Comparison of ENCODE assay signal across 14 cellular contexts in genomic region chr19:16463991-16464575, GRCh38. TPM values are rescaled to one million over a fixed set of nuclear protein-coding genes. Genes with fewer than 3 reads are reported as not detected.
DNase-seq lines count a peak whose midpoint lies in the region; ATAC-seq, FAIRE-seq and TF ChIP-seq lines count a peak whose summit lies in the region.
"Had no signal": no experiment of that assay in that cellular context is flagged by ENCODE, and none has a peak within 500 bp of the region (broad histone marks: within the 10 kb centered on the region; RNA-seq: fewer than 3 reads in every experiment).

No MANE protein-coding gene starts in this region.

- no CpG with 5 or more reads among the region's 12 CpGs for WGBS in neuronal stem cell (ENCODE audit: extremely low coverage in 2 of 2, insufficient read length in 2 of 2, insufficient replicate concordance in 1 of 2), 2 donors

- no peaks in the 10 kb centered on the region for H4K20me1 ChIP-seq in endothelial cell of umbilical vein (replicated peaks; ENCODE audit: control insufficient read depth, extremely low read depth, insufficient read depth, low read length)

- H4K8ac ChIP-seq in neuronal stem cell (ENCODE audit: low read depth, low read length), result no peak overlapping the region

- H3K23ac ChIP-seq in neuronal stem cell (ENCODE audit: low read depth, low read length, poor library complexity), result no peak overlapping the region

- no peaks in the 10 kb centered on the region for H3K9me3 ChIP-seq in Caco-2
- H3K9me3 ChIP-seq in Panc1 (ENCODE audit: control insufficient read depth, insufficient read depth, low read depth, low read length), result no peaks in the 10 kb centered on the region
- H3K9me3 ChIP-seq in endothelial cell of umbilical vein (replicated peaks; ENCODE audit: control insufficient read depth, insufficient read depth, low read length), result no peaks in the 10 kb centered on the region
- H3K9me3 ChIP-seq in lower lobe of right lung, result no peaks in the 10 kb centered on the region
- H3K9me3 ChIP-seq in neuronal stem cell (replicated peaks in 1 of 2; ENCODE audit: control insufficient read depth in 2 of 2, insufficient read depth in 1 of 2, low read depth in 1 of 2, low read length in 2 of 2), result peaks cover 0 to 1% of the 10 kb centered on the region in 2 donors

- no peak overlapping the region for H4K91ac ChIP-seq in neuronal stem cell (ENCODE audit: low read depth, low read length, poor library complexity)

- H3K9me3 Mint-ChIP-seq in Caco-2 (ENCODE audit: unreplicated experiment) (no peaks in the 10 kb centered on the region), neural crest cell (no peaks in the 10 kb centered on the region)
- no peaks in the 10 kb centered on the region for H3K9me3 Mint-ChIP-seq in activated T-cell treated with anti-CD3 and anti-CD28 coated beads, Interleukin-2, amount 50 U/mL, for 24 hours
- H3K9me3 Mint-ChIP-seq: activated T-cell treated with anti-CD3 and anti-CD28 coated beads, Interleukin-2, amount 50 U/mL, for 72 hours had no signal

- H2BK15ac ChIP-seq in neuronal stem cell (ENCODE audit: low read length), result no peak overlapping the region

- H2BK120ac ChIP-seq in neuronal stem cell (ENCODE audit: low read depth, low read length), result no peak overlapping the region

- H3K14ac ChIP-seq in neuronal stem cell (ENCODE audit: low read length), result no peak overlapping the region

- no peak overlapping the region for H3K4ac ChIP-seq in neuronal stem cell (ENCODE audit: low read length)

- H3K36me3 ChIP-seq in Caco-2 (ENCODE audit: control insufficient read depth, insufficient read depth, low read length), result no peaks in the 10 kb centered on the region; the same call in 1 of the 2 replicates
- no peaks in the 10 kb centered on the region for H3K36me3 ChIP-seq in Panc1 (ENCODE audit: control insufficient read depth, insufficient read depth, low read length)
- H3K36me3 ChIP-seq in endothelial cell of umbilical vein (ENCODE audit: control insufficient read depth in 2 of 2, extremely low read depth in 1 of 2, insufficient read depth in 2 of 2, low read length in 2 of 2), result no peaks in the 10 kb centered on the region
- no peaks in the 10 kb centered on the region for H3K36me3 ChIP-seq in lower lobe of right lung
- peaks cover 8 to 10% of the 10 kb centered on the region in 2 donors for H3K36me3 ChIP-seq in neuronal stem cell (replicated peaks in 1 of 2; ENCODE audit: control insufficient read depth in 2 of 2, insufficient read depth in 2 of 2, low read length in 2 of 2)

- TF ChIP-seq CTCF in Caco-2 (IDR thresholded peaks at IDR 0.05; ENCODE audit: insufficient read depth in 1 of 2, low read depth in 1 of 2, low read length in 1 of 2, severe bottlenecking in 1 of 2, unreplicated experiment in 1 of 2) (no peak), Panc1 (IDR thresholded peaks at IDR 0.05) (no peak), endothelial cell of umbilical vein (IDR thresholded peaks at IDR 0.05; ENCODE audit: extremely low read depth in 1 of 2, insufficient read depth in 1 of 2, low read depth in 1 of 2, low read length in 2 of 2) (no peak), neural crest cell (conservative IDR thresholded peaks at IDR 0.05) (no peak), lower lobe of right lung (IDR thresholded peaks at IDR 0.05) (no peak)

- ATAC-seq in Panc1 (peak; percentile 8; the same call in 1 of the 2 replicates), lower lobe of right lung (no peak), HG03432 (IDR thresholded peaks at IDR 0.05; ENCODE audit: unreplicated experiment) (no peak)
- ATAC-seq: activated T-cell treated with anti-CD3 and anti-CD28 coated beads, Interleukin-2, amount 50 U/mL, for 72 hours; foreskin keratinocyte had no signal

- H3K4me2 ChIP-seq in endothelial cell of umbilical vein (ENCODE audit: insufficient read depth, low read length) (no peak overlapping the region), neuronal stem cell (ENCODE audit: insufficient read depth, low read length, poor library complexity, severe bottlenecking) (no peak overlapping the region)

- no peak overlapping the region for H2BK12ac ChIP-seq in neuronal stem cell (ENCODE audit: low read length)

- CTCF ChIA-PET in Caco-2 (lab: Charles Lee) (interaction anchor here (0.5 to 1.1 kb wide), 3 partner anchors 10 to 81 kb away, joined by 3 to 6 read pairs (median 4); no protein-coding TSS in a partner anchor), Panc1 (lab: Charles Lee) (no interaction called here), endothelial cell of umbilical vein (lab: Charles Lee) (interaction anchor here (0.6 to 4.4 kb wide), 4 partner anchors 17 to 1807 kb away, joined by 3 to 18 read pairs (median 3); no protein-coding TSS in a partner anchor)

- POLR2A ChIA-PET in Caco-2 (lab: Charles Lee) (no interaction called here), Panc1 (lab: Charles Lee) (no interaction called here), endothelial cell of umbilical vein (lab: Charles Lee) (interaction anchor here (0.5 kb wide), 1 partner anchor 42 kb away, joined by 3 read pairs; no protein-coding TSS in a partner anchor)

- no peak overlapping the region for H3K27ac ChIP-seq in Panc1 (ENCODE audit: low read length)
- no peak overlapping the region for H3K27ac ChIP-seq in endothelial cell of umbilical vein (ENCODE audit: insufficient read depth, low read depth, low read length)
- H3K27ac ChIP-seq in lower lobe of right lung, result no peak overlapping the region
- no peak overlapping the region for H3K27ac ChIP-seq in neuronal stem cell (replicated peaks; ENCODE audit: low read length)
- H3K27ac ChIP-seq: foreskin keratinocyte had no signal

- H3K27me3 Mint-ChIP-seq in Caco-2 (ENCODE audit: insufficient read depth, unreplicated experiment), result no peaks in the 10 kb centered on the region
- H3K27me3 Mint-ChIP-seq in neural crest cell (ENCODE audit: low read depth), result no peaks in the 10 kb centered on the region
- H3K27me3 Mint-ChIP-seq in activated T-cell treated with anti-CD3 and anti-CD28 coated beads, Interleukin-2, amount 50 U/mL, for 24 hours, result no peaks in the 10 kb centered on the region

- no peaks in the 10 kb centered on the region for H3K27me3 ChIP-seq in Caco-2 (replicated peaks; ENCODE audit: control insufficient read depth, insufficient read depth, low read length)
- no peaks in the 10 kb centered on the region for H3K27me3 ChIP-seq in Panc1 (ENCODE audit: control insufficient read depth, insufficient read depth, low read length)
- H3K27me3 ChIP-seq in endothelial cell of umbilical vein (ENCODE audit: control insufficient read depth in 2 of 2, insufficient read depth in 2 of 2, low read length in 2 of 2), result no peaks in the 10 kb centered on the region
- H3K27me3 ChIP-seq in lower lobe of right lung (ENCODE audit: low read depth), result no peaks in the 10 kb centered on the region
- no peaks in the 10 kb centered on the region for H3K27me3 ChIP-seq in neuronal stem cell (ENCODE audit: control insufficient read depth in 3 of 3, insufficient read depth in 3 of 3, low read depth in 1 of 3, low read length in 3 of 3)
- H3K27me3 ChIP-seq: foreskin keratinocyte had no signal

- intact Hi-C loops in Caco-2 (cut with micrococcal nuclease; ENCODE audit: unreplicated experiment), result loop anchor here (1.0 kb wide), 1 partner anchor 17 kb away; no protein-coding TSS in a partner anchor
- intact Hi-C loops in Panc1 (cut with micrococcal nuclease; ENCODE audit: unreplicated experiment), result no loop called here
- intact Hi-C loops in endothelial cell of umbilical vein (cut with micrococcal nuclease), result no loop called here
- intact Hi-C loops in lower lobe of right lung (cut with DNase I), result no loop called here

- H3K4me1 Mint-ChIP-seq in Caco-2 (ENCODE audit: low read depth, unreplicated experiment) (peaks cover 29% of the 10 kb centered on the region), neural crest cell (peaks cover 54% of the 10 kb centered on the region)
- H3K4me1 Mint-ChIP-seq in activated T-cell treated with anti-CD3 and anti-CD28 coated beads, Interleukin-2, amount 50 U/mL, for 24 hours (ENCODE audit: low read depth), result peaks cover 70% of the 10 kb centered on the region

- peaks cover 65% of the 10 kb centered on the region for H3K79me2 ChIP-seq in endothelial cell of umbilical vein (ENCODE audit: control insufficient read depth, insufficient read depth, low read length)

- H3K9ac ChIP-seq in endothelial cell of umbilical vein (replicated peaks; ENCODE audit: extremely low read depth, insufficient read depth, low read length) (no peak overlapping the region), neuronal stem cell (ENCODE audit: low read depth, low read length, poor library complexity) (no peak overlapping the region)

- peaks cover 29% of the 10 kb centered on the region for H3K79me1 ChIP-seq in neuronal stem cell (ENCODE audit: low read depth, low read length)

- in situ Hi-C loops in Panc1 (cut with HindIII; ENCODE audit: low pct_unique_long_range_greater_than_20kb, low sequenced_read_pairs), result no loop called here

- no peak overlapping the region for H3K4me3 ChIP-seq in Caco-2 (ENCODE audit: low read depth, low read length)
- no peak overlapping the region for H3K4me3 ChIP-seq in Panc1 (ENCODE audit: low read depth in 2 of 2, low read length in 2 of 2)
- H3K4me3 ChIP-seq in endothelial cell of umbilical vein (replicated peaks in 1 of 3; ENCODE audit: insufficient read depth in 1 of 3, low read depth in 1 of 3, low read length in 3 of 3), result no peak overlapping the region
- no peak overlapping the region for H3K4me3 ChIP-seq in lower lobe of right lung
- no peak overlapping the region for H3K4me3 ChIP-seq in neuronal stem cell (ENCODE audit: low read length in 2 of 2)

- peaks cover 21% of the 10 kb centered on the region for H3K36me3 Mint-ChIP-seq in Caco-2 (ENCODE audit: insufficient read depth, unreplicated experiment)
- H3K36me3 Mint-ChIP-seq in neural crest cell (ENCODE audit: low read depth), result peaks cover 2% of the 10 kb centered on the region
- H3K36me3 Mint-ChIP-seq in activated T-cell treated with anti-CD3 and anti-CD28 coated beads, Interleukin-2, amount 50 U/mL, for 24 hours (ENCODE audit: low read depth), result peaks cover 23% of the 10 kb centered on the region

- H3K9me1 ChIP-seq in endothelial cell of umbilical vein (replicated peaks; ENCODE audit: control insufficient read depth, extremely low read depth, insufficient read depth, low read length), result no peaks in the 10 kb centered on the region

- no peak overlapping the region for H3K18ac ChIP-seq in neuronal stem cell (ENCODE audit: low read length)

- no peak overlapping the region for H2AK5ac ChIP-seq in neuronal stem cell (ENCODE audit: low read depth, low read length)

- H3K4me3 Mint-ChIP-seq in Caco-2 (ENCODE audit: unreplicated experiment), result peak overlapping the region; percentile 37
- peak overlapping the region; percentile 20 for H3K4me3 Mint-ChIP-seq in neural crest cell
- H3K4me3 Mint-ChIP-seq in activated T-cell treated with anti-CD3 and anti-CD28 coated beads, Interleukin-2, amount 50 U/mL, for 24 hours, result no peak overlapping the region
- H3K4me3 Mint-ChIP-seq: activated T-cell treated with anti-CD3 and anti-CD28 coated beads, Interleukin-2, amount 50 U/mL, for 72 hours had no signal

- H3K4me1 ChIP-seq in Caco-2 (peaks cover 27% of the 10 kb centered on the region), Panc1 (ENCODE audit: control insufficient read depth, insufficient read depth, low read length) (peaks cover 14% of the 10 kb centered on the region), endothelial cell of umbilical vein (ENCODE audit: control insufficient read depth, extremely low read depth, insufficient read depth, low read length) (peaks cover 6% of the 10 kb centered on the region), lower lobe of right lung (peaks cover 15% of the 10 kb centered on the region), neuronal stem cell (ENCODE audit: control insufficient read depth in 2 of 2, insufficient read depth in 1 of 2, low read depth in 1 of 2, low read length in 2 of 2) (peaks cover 2 to 4% of the 10 kb centered on the region in 2 donors)

- peak; percentile 55 for FAIRE-seq in endothelial cell of umbilical vein (lab: Jason Lieb, UNC)
- FAIRE-seq: colon, small intestine had no signal

- no peak for TF ChIP-seq POLR2A in endothelial cell of umbilical vein (IDR thresholded peaks at IDR 0.05; ENCODE audit: low read depth, low read length)

- H2BK5ac ChIP-seq in neuronal stem cell (ENCODE audit: low read length), result no peak overlapping the region

- no peak overlapping the region for H2AFZ ChIP-seq in endothelial cell of umbilical vein (ENCODE audit: low read depth, low read length)
- H2AFZ ChIP-seq in neuronal stem cell (ENCODE audit: low read length), result no peak overlapping the region

- peak overlapping the region; percentile 63 for H3K27ac Mint-ChIP-seq in Caco-2 (ENCODE audit: unreplicated experiment)
- peak overlapping the region; percentile 81 for H3K27ac Mint-ChIP-seq in neural crest cell (ENCODE audit: unreplicated experiment)
- no peak overlapping the region for H3K27ac Mint-ChIP-seq in activated T-cell treated with anti-CD3 and anti-CD28 coated beads, Interleukin-2, amount 50 U/mL, for 24 hours
- H3K27ac Mint-ChIP-seq: activated T-cell treated with anti-CD3 and anti-CD28 coated beads, Interleukin-2, amount 50 U/mL, for 72 hours had no signal

- peak; percentile 68 to 77 for DNase-seq in Caco-2
- no peak for DNase-seq in Panc1 (ENCODE audit: low read depth, low spot score)
- no peak for DNase-seq in endothelial cell of umbilical vein (ENCODE audit: low read depth, low spot score)
- no peak for DNase-seq in neural crest cell (ENCODE audit: low read depth, low spot score)
- DNase-seq in lower lobe of right lung, result no peak
- no peak for DNase-seq in activated T-cell treated with anti-CD3 and anti-CD28 coated beads, Interleukin-2, amount 50 U/mL, for 24 hours
- no peak for DNase-seq in neuronal stem cell (ENCODE audit: low spot score)
- DNase-seq: activated T-cell treated with anti-CD3 and anti-CD28 coated beads, Interleukin-2, amount 50 U/mL, for 72 hours; C1 segment of cervical spinal cord; foreskin keratinocyte; NCI-H146; small intestine had no signal

- BruUV-seq in Caco-2 (replicated peaks; lab: Mats Ljungman, UMichigan) (no TSS peak), Panc1 (replicated peaks; lab: Mats Ljungman, UMichigan) (no TSS peak), endothelial cell of umbilical vein (replicated peaks; lab: Mats Ljungman, UMichigan) (no TSS peak)

- dilution Hi-C loops in endothelial cell of umbilical vein (cut with MboI; ENCODE audit: extremely low pct_ligation_motif_present, low sequenced_read_pairs), result no loop called here

RNA-seq across cellular contexts. Expression of gene EPS15L1, which starts 7.7 kb away (rescaled TPM):
- total RNA-seq in Caco-2 (2022), result 45.0 and 52.5 TPM in 2 replicates
- 34.2 TPM for total RNA-seq in Panc1 (2021; ENCODE audit: unreplicated experiment)
- polyA plus RNA-seq in Panc1 (2012; ENCODE audit: insufficient read length), result 27.1 TPM
- 31.2 and 38.8 TPM in 2 replicates for total RNA-seq in endothelial cell of umbilical vein
- 14.5 and 16.5 TPM in 2 replicates for polyA plus RNA-seq in endothelial cell of umbilical vein
- 13.2 and 14.2 TPM in 2 replicates for polyA plus RNA-seq in endothelial cell of umbilical vein (2011; cell fraction: cytosol; rRNA removed)
- polyA plus RNA-seq in endothelial cell of umbilical vein (2011; cell fraction: nucleus; rRNA removed), result 29.6 and 31.8 TPM in 2 replicates
- 28.2 and 29.0 TPM in 2 replicates for polyA plus RNA-seq in endothelial cell of umbilical vein (2012)
- 19.2 and 21.6 TPM in 2 replicates for polyA minus RNA-seq in endothelial cell of umbilical vein
- 12.3 TPM for polyA minus RNA-seq in endothelial cell of umbilical vein (2011; cell fraction: cytosol; rRNA and poly(A)+ RNA removed)
- polyA minus RNA-seq in endothelial cell of umbilical vein (2011; cell fraction: nucleus; rRNA and poly(A)+ RNA removed), result 36.1 TPM in 2 replicates
- 57.6 and 62.9 TPM in 2 replicates for total RNA-seq in neural crest cell
- total RNA-seq in lower lobe of right lung, result 40.3 TPM
- polyA plus RNA-seq in neuronal stem cell (2013, experiment 1 of 2), result 26.7 TPM
- polyA plus RNA-seq in neuronal stem cell (2013, experiment 2 of 2), result 25.4 TPM

RNA-seq across cellular contexts. Expression of gene CALR3, which starts 31.9 kb away (rescaled TPM):
- 0.32 TPM in 1 of 2 replicates, not detected in the other for total RNA-seq in Caco-2 (2022)
- total RNA-seq in Panc1 (2021; ENCODE audit: unreplicated experiment), result not detected
- polyA plus RNA-seq in Panc1 (2012; ENCODE audit: insufficient read length), result not detected
- not detected in 2 replicates for total RNA-seq in endothelial cell of umbilical vein
- polyA plus RNA-seq in endothelial cell of umbilical vein, result not detected in 2 replicates
- not detected in 2 replicates for polyA plus RNA-seq in endothelial cell of umbilical vein (2011; cell fraction: cytosol; rRNA removed)
- polyA plus RNA-seq in endothelial cell of umbilical vein (2011; cell fraction: nucleus; rRNA removed), result not detected in 2 replicates
- not detected in 2 replicates for polyA plus RNA-seq in endothelial cell of umbilical vein (2012)
- polyA minus RNA-seq in endothelial cell of umbilical vein, result not detected in 2 replicates
- not detected for polyA minus RNA-seq in endothelial cell of umbilical vein (2011; cell fraction: cytosol; rRNA and poly(A)+ RNA removed)
- not detected in 2 replicates for polyA minus RNA-seq in endothelial cell of umbilical vein (2011; cell fraction: nucleus; rRNA and poly(A)+ RNA removed)
- not detected in 2 replicates for total RNA-seq in neural crest cell
- total RNA-seq in lower lobe of right lung, result not detected
- polyA plus RNA-seq in neuronal stem cell (2013, experiment 1 of 2), result 0.07 TPM
- 0.07 TPM for polyA plus RNA-seq in neuronal stem cell (2013, experiment 2 of 2)
- total RNA-seq: activated T-cell treated with anti-CD3 and anti-CD28 coated beads, Interleukin-2, amount 50 U/mL, for 72 hours; foreskin keratinocyte had no signal
- polyA plus RNA-seq: small intestine had no signal

RNA-seq across cellular contexts. Expression of gene C19orf44, which starts 32.1 kb away (rescaled TPM):
- total RNA-seq in Caco-2 (2022), result 3.4 and 4.6 TPM in 2 replicates
- 4.4 TPM for total RNA-seq in Panc1 (2021; ENCODE audit: unreplicated experiment)
- polyA plus RNA-seq in Panc1 (2012; ENCODE audit: insufficient read length), result 6.0 TPM
- 4.3 and 4.8 TPM in 2 replicates for total RNA-seq in endothelial cell of umbilical vein
- 2.8 and 3.5 TPM in 2 replicates for polyA plus RNA-seq in endothelial cell of umbilical vein
- polyA plus RNA-seq in endothelial cell of umbilical vein (2011; cell fraction: cytosol; rRNA removed), result 3.2 and 3.5 TPM in 2 replicates
- 7.7 and 8.4 TPM in 2 replicates for polyA plus RNA-seq in endothelial cell of umbilical vein (2011; cell fraction: nucleus; rRNA removed)
- 2.6 and 4.2 TPM in 2 replicates for polyA plus RNA-seq in endothelial cell of umbilical vein (2012)
- 1.4 TPM in 2 replicates for polyA minus RNA-seq in endothelial cell of umbilical vein
- polyA minus RNA-seq in endothelial cell of umbilical vein (2011; cell fraction: cytosol; rRNA and poly(A)+ RNA removed), result 5.8 TPM
- polyA minus RNA-seq in endothelial cell of umbilical vein (2011; cell fraction: nucleus; rRNA and poly(A)+ RNA removed), result 2.3 and 2.6 TPM in 2 replicates
- total RNA-seq in neural crest cell, result 9.0 and 9.6 TPM in 2 replicates
- 6.6 TPM for total RNA-seq in lower lobe of right lung
- 4.7 TPM for polyA plus RNA-seq in neuronal stem cell (2013, experiment 1 of 2)
- polyA plus RNA-seq in neuronal stem cell (2013, experiment 2 of 2), result 4.7 TPM

Comparison
In these comparisons a context has a peak if more than half of its experiments do, and no peak if none do; other contexts are left out.
1. DNase-seq: peak in Caco-2 (2 of 2); none in Panc1 (single experiment), endothelial cell of umbilical vein (single experiment), neural crest cell (single experiment), lower lobe of right lung (single experiment), activated T-cell treated with anti-CD3 and anti-CD28 coated beads, Interleukin-2, amount 50 U/mL, for 24 hours (single experiment) and neuronal stem cell (single experiment).